In genomic region chr2:109438773-109439191, GRCh38 we compare ENCODE assay signal across 13 cellular contexts.
DNase-seq lines count a peak whose midpoint lies in the region; ATAC-seq, FAIRE-seq and TF ChIP-seq lines count a peak whose summit lies in the region.
"Had no signal": no experiment of that assay in that cellular context is flagged by ENCODE, and none has a peak within 500 bp of the region (broad histone marks: within the 10 kb centered on the region; RNA-seq: fewer than 3 reads in every experiment).

No MANE protein-coding gene starts in this region.

- H3K27ac Mint-ChIP-seq in activated CD4-positive, alpha-beta T cell treated with anti-CD3 and anti-CD28 coated beads for 36 hours, result no peak overlapping the region
- H3K27ac Mint-ChIP-seq: CD8-positive, alpha-beta T cell; T-helper 1 cell treated with Interleukin-12 subunit alpha and Interleukin-12 subunit beta and Interleukin-4 antibody, amounts not matched to agents 30 μg/mL and 1 μg/mL, for 36 hours had no signal

- WGBS in ovary, 3 donors, result 62 to 74% (median 64%) methylated on average over 3 of the region's 3 CpGs

- no peak for TF ChIP-seq EP300 in ovary (IDR thresholded peaks at IDR 0.05)

- intact Hi-C loops in activated CD4-positive, alpha-beta T cell treated with anti-CD3 and anti-CD28 coated beads for 36 hours (cut with DNase I, micrococcal nuclease), result no loop called here
- intact Hi-C loops in ovary (cut with DNase I), result no loop called here

- POLR2A ChIA-PET in activated CD4-positive, alpha-beta T cell treated with anti-CD3 and anti-CD28 coated beads for 36 hours (lab: Charles Lee), result no interaction called here

- CTCF ChIA-PET in activated CD4-positive, alpha-beta T cell treated with anti-CD3 and anti-CD28 coated beads for 36 hours (lab: Charles Lee), result no interaction called here

- H3K36me3 Mint-ChIP-seq in activated CD4-positive, alpha-beta T cell treated with anti-CD3 and anti-CD28 coated beads for 36 hours (ENCODE audit: low read depth), result peaks cover 16% of the 10 kb centered on the region

- no peaks in the 10 kb centered on the region for H3K36me3 ChIP-seq in ovary

- H3K4me3 ChIP-seq in fibroblast of pulmonary artery (replicated peaks; ENCODE audit: low read depth, low read length) (no peak overlapping the region), ovary (no peak overlapping the region)
- H3K4me3 ChIP-seq: stomach had no signal

- TF ChIP-seq POLR2A in ovary (IDR thresholded peaks at IDR 0.05), result no peak

- no peak overlapping the region for H3K4me3 Mint-ChIP-seq in activated CD4-positive, alpha-beta T cell treated with anti-CD3 and anti-CD28 coated beads for 36 hours
- H3K4me3 Mint-ChIP-seq: CD8-positive, alpha-beta T cell; T-helper 1 cell treated with Interleukin-12 subunit alpha and Interleukin-12 subunit beta and Interleukin-4 antibody, amounts not matched to agents 30 μg/mL and 1 μg/mL, for 36 hours had no signal

- H3K27me3 Mint-ChIP-seq in activated CD4-positive, alpha-beta T cell treated with anti-CD3 and anti-CD28 coated beads for 36 hours, result no peaks in the 10 kb centered on the region

- no peaks in the 10 kb centered on the region for H3K4me1 Mint-ChIP-seq in activated CD4-positive, alpha-beta T cell treated with anti-CD3 and anti-CD28 coated beads for 36 hours

- H3K4me1 ChIP-seq in ovary (ENCODE audit: insufficient read depth), result no peaks in the 10 kb centered on the region

- peaks cover 22% of the 10 kb centered on the region for H3K9me3 Mint-ChIP-seq in activated CD4-positive, alpha-beta T cell treated with anti-CD3 and anti-CD28 coated beads for 36 hours (ENCODE audit: low read depth)

- no peak overlapping the region for H3K27ac ChIP-seq in ovary

- H3K9me3 ChIP-seq in ovary, result no peaks in the 10 kb centered on the region

- FAIRE-seq in RCC 7860 (lab: Jason Lieb, UNC), result no peak

- no peak for TF ChIP-seq CTCF in fibroblast of pulmonary artery (IDR thresholded peaks at IDR 0.05; ENCODE audit: low read length, missing control alignments)
- no peak for TF ChIP-seq CTCF in ovary (IDR thresholded peaks at IDR 0.05)

- ATAC-seq in activated CD4-positive, alpha-beta T cell treated with anti-CD3 and anti-CD28 coated beads for 36 hours, result no peak
- ATAC-seq in HG02759 (IDR thresholded peaks at IDR 0.05; ENCODE audit: unreplicated experiment), result no peak
- ATAC-seq: CD8-positive, alpha-beta T cell had no signal

- DNase-seq in AG20443 (ENCODE audit: low spot score), result peak; percentile 88
- DNase-seq in RCC 7860 (ENCODE audit: low spot score), result peak; percentile 30
- DNase-seq in fibroblast of pulmonary artery (ENCODE audit: low read depth), result peak; percentile 81
- peak; percentile 48 for DNase-seq in occipital lobe (lab: John Stamatoyannopoulos, UW)
- DNase-seq in activated CD4-positive, alpha-beta T cell treated with anti-CD3 and anti-CD28 coated beads for 36 hours, result no peak
- DNase-seq in ovary, result no peak
- DNase-seq in NCI-H345 (lab: John Stamatoyannopoulos, UW), result no peak
- DNase-seq: activated gamma-delta T cell treated with Interleukin-2 at 50 U/mL for 16 hours; CD8-positive, alpha-beta T cell; NCI-H1436 treated with DMSO at 0.1 percent for 48 hours; stomach had no signal

- H3K27me3 ChIP-seq in ovary, result no peaks in the 10 kb centered on the region
- H3K27me3 ChIP-seq: stomach had no signal

Comparison
In these comparisons a context has a peak if more than half of its experiments do, and no peak if none do; other contexts are left out.
1. DNase-seq: peak in AG20443 (single experiment), RCC 7860 (single experiment), fibroblast of pulmonary artery (single experiment) and occipital lobe (single experiment); none in activated CD4-positive, alpha-beta T cell treated with anti-CD3 and anti-CD28 coated beads for 36 hours (single experiment), ovary (0 of 5) and NCI-H345 (single experiment).